In the genomic region with DNA sequence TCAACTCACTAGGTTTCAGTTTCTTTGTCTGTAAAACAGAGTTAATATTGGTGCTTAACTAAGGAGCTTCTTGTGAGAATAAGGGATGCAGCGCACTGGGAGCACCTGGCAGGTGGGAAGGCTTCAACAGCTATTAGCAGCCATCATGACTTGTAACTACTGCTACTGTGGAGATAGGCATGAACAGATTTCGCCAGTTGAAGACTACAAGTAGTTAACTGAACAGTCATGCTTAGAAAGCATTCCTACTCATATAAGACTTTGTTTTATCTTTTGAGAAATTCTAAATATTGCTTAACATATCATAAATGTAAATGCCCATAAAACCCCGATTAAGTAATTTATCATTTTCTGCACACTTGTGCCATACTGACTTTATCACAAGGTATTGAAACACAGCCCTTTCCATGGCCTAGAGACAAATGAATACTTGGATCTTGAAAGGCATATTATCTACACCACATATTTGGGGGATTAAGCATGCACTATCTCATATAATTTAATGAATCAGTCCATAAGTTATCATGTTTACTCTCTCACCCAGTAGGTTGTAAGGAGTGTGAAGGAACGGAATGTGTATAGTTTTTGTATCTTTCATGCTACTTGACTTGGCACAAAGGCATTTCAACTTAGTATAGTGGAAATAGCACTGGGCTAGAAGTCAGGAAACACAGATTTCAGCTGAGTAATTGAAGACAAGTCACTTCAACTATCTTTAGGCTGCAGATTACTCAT, we compare ENCODE assay signal across 1 cellular context.
A peak's percentile ranks its signal among the peaks of the same experiment; 100 is the strongest.
TF ChIP-seq lines count a peak whose summit lies in the region.

No MANE protein-coding gene starts in this region.

TF ChIP-seq in endothelial cell of umbilical vein, 7 proteins besides CTCF, POLR2A, EP300 and RAD21:
- no peak for TF ChIP-seq POLR2AphosphoS5 (IDR thresholded peaks at IDR 0.05; ENCODE audit: insufficient read depth, low read depth, low read length)
- peak; percentile 17 for TF ChIP-seq FOS (IDR thresholded peaks at IDR 0.05; ENCODE audit: borderline replicate concordance, insufficient read depth, low read length)
